Comparison of ENCODE assay signal across 8 cellular contexts in genomic region chr3:170961616-170962400, GRCh38. TPM values are rescaled to one million over a fixed set of nuclear protein-coding genes. Genes with fewer than 3 reads are reported as not detected.
DNase-seq lines count a peak whose midpoint lies in the region; ATAC-seq and TF ChIP-seq lines count a peak whose summit lies in the region.

No MANE protein-coding gene starts in this region.

- no peaks in the 10 kb centered on the region for H3K36me3 Mint-ChIP-seq in activated CD8-positive, alpha-beta T cell treated with anti-CD3 and anti-CD28 coated beads for 36 hours (ENCODE audit: low read depth)

- in situ Hi-C loops in G401 (cut with HindIII; ENCODE audit: low sequenced_read_pairs): no loop called here

- intact Hi-C loops in activated CD8-positive, alpha-beta T cell treated with anti-CD3 and anti-CD28 coated beads for 36 hours (cut with micrococcal nuclease): loop anchor here (5.0 kb wide), 2 partner anchors 605 to 810 kb away; no protein-coding TSS in a partner anchor

- H3K4me3 Mint-ChIP-seq in activated CD8-positive, alpha-beta T cell treated with anti-CD3 and anti-CD28 coated beads for 36 hours: no peak overlapping the region

- CTCF ChIA-PET in activated CD8-positive, alpha-beta T cell treated with anti-CD3 and anti-CD28 coated beads for 36 hours (lab: Charles Lee): interaction anchor here (0.8 to 2.1 kb wide), 14 partner anchors 10 to 811 kb away, joined by 3 to 11 read pairs (median 4); no protein-coding TSS in a partner anchor

- peaks cover 1% of the 10 kb centered on the region for H3K27me3 Mint-ChIP-seq in activated CD8-positive, alpha-beta T cell treated with anti-CD3 and anti-CD28 coated beads for 36 hours

- TF ChIP-seq CTCF in activated CD8-positive, alpha-beta T cell treated with anti-CD3 and anti-CD28 coated beads for 36 hours (IDR thresholded peaks at IDR 0.05): peak; percentile 76

- no peak for ATAC-seq in activated CD8-positive, alpha-beta T cell treated with anti-CD3 and anti-CD28 coated beads for 36 hours
- ATAC-seq in GM19324 (IDR thresholded peaks at IDR 0.05; ENCODE audit: low FRiP score, unreplicated experiment): no peak

- H3K4me1 Mint-ChIP-seq in activated CD8-positive, alpha-beta T cell treated with anti-CD3 and anti-CD28 coated beads for 36 hours (ENCODE audit: low read depth): no peaks in the 10 kb centered on the region

- POLR2A ChIA-PET in activated CD8-positive, alpha-beta T cell treated with anti-CD3 and anti-CD28 coated beads for 36 hours (lab: Charles Lee): no interaction called here

- peak; percentile 45 for DNase-seq in G401 (ENCODE audit: low spot score)
- DNase-seq in LoVo (ENCODE audit: low spot score): peak; percentile 38
- DNase-seq in activated CD8-positive, alpha-beta T cell treated with anti-CD3 and anti-CD28 coated beads for 36 hours: peak; percentile 16
- peak; percentile 12 for DNase-seq in hepatic stellate cell (ENCODE audit: low spot score)
- peak in 28 of 49 donors; percentile 1 to 57 (median 12) for DNase-seq in substantia nigra (lab: John Stamatoyannopoulos, UW)
- no peak for DNase-seq in activated CD4-positive, alpha-beta T cell treated with anti-CD3 and anti-CD28 coated beads for 4 hours
- no peak for DNase-seq in NK-92 (lab: John Stamatoyannopoulos, UW; ENCODE audit: unreplicated experiment)

- peak overlapping the region; percentile 49 for H3K27ac ChIP-seq in substantia nigra (ENCODE audit: low read depth, low read length, poor library complexity, severe bottlenecking)

- H3K9me3 Mint-ChIP-seq in activated CD8-positive, alpha-beta T cell treated with anti-CD3 and anti-CD28 coated beads for 36 hours: no peaks in the 10 kb centered on the region

- H3K27ac Mint-ChIP-seq in activated CD8-positive, alpha-beta T cell treated with anti-CD3 and anti-CD28 coated beads for 36 hours: no peak overlapping the region

RNA-seq across cellular contexts. Expression of gene EIF5A2, which starts 53.4 kb away (rescaled TPM):
- total RNA-seq in G401 (2014; rRNA removed; shearing (Covaris generic)): 9.0 and 15.6 TPM in 2 replicates
- total RNA-seq in activated CD8-positive, alpha-beta T cell treated with anti-CD3 and anti-CD28 coated beads for 36 hours: 1 to 10 TPM; 5.2 to 9.5 TPM

Comparison
In these comparisons a context has a peak if more than half of its experiments do, and no peak if none do; other contexts are left out.
1. DNase-seq: peak in G401 (single experiment), LoVo (single experiment), activated CD8-positive, alpha-beta T cell treated with anti-CD3 and anti-CD28 coated beads for 36 hours (single experiment), hepatic stellate cell (single experiment) and substantia nigra (28 of 49); none in activated CD4-positive, alpha-beta T cell treated with anti-CD3 and anti-CD28 coated beads for 4 hours (0 of 2) and NK-92 (single experiment).